ENCODE assay signal across 8 cellular contexts in the genomic region with DNA sequence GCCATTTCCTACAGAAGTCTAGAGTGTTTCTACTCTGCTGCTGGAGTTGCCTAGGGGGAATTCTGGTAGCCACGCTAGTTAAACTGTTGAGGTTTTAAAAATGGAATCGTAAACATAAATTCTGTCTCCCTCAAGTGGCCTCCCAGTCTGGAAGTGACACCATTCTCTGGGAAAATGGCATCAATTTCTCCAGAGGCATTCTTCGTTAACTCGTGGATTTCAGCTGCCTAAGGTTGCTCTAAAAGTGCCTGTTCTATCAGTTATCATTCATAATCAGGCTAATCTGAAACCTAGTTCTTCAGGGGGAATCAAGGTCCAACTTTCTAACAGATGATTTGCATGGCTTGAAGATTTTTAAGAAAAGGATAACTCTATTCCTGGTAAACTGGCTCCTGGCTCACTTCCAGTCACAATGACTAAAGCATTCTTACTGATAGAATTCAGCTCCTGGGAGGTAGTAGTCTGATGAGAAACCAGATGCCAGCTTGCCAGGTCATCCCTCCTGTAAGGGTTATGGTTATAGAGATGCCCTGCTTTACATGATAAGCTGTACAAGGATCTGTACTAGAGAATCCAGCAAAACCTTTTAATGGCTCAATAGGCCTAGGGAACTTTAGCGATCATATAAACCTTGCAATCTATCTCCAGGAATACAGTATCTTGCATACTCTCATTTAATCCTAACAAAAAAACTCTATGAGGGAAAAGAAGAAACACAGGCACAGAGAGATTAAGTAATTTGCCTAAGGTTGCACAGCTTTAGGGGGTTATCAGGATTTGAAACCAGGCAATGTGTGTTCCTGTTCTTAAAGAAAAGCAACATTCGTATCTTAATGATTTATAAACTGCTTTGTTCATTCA. TPM values are rescaled to one million over a fixed set of nuclear protein-coding genes. Genes with fewer than 3 reads are reported as not detected.
DNase-seq lines count a peak whose midpoint lies in the region; ATAC-seq lines count a peak whose summit lies in the region.

No MANE protein-coding gene starts in this region.

- H3K36me3 ChIP-seq in HUES64 (ENCODE audit: insufficient read depth, low read length) (peaks cover 24% of the 10 kb centered on the region), iPS DF 6.9 (ENCODE audit: control insufficient read depth, insufficient read depth, low read length) (no peaks in the 10 kb centered on the region; the same call in 1 of the 2 replicates), skeletal muscle tissue (ENCODE audit: control insufficient read depth in 3 of 3, insufficient read depth in 3 of 3, low read length in 3 of 3) (peaks cover 2 to 14% (median 9%) of the 10 kb centered on the region in 3 donors)

- H3K27me3 ChIP-seq in HUES64 (ENCODE audit: insufficient read depth, low read length) (no peaks in the 10 kb centered on the region), iPS DF 6.9 (ENCODE audit: control insufficient read depth, insufficient read depth, low read length) (no peaks in the 10 kb centered on the region), skeletal muscle tissue (ENCODE audit: control insufficient read depth in 3 of 3, insufficient read depth in 3 of 3, low read length in 3 of 3) (no peaks in the 10 kb centered on the region)

- no peaks in the 10 kb centered on the region for H3K27me3 Mint-ChIP-seq in activated naive CD8-positive, alpha-beta T cell treated with anti-CD3 and anti-CD28 coated beads for 36 hours

- H3K9ac ChIP-seq in HUES64 (ENCODE audit: low read depth, low read length) (peak overlapping the region; percentile 92), skeletal muscle tissue (ENCODE audit: low read depth in 1 of 3, low read length in 3 of 3) (peak overlapping the region; percentile 90 to 94 (median 92))

- peak overlapping the region; percentile 85 for H3K27ac Mint-ChIP-seq in activated naive CD8-positive, alpha-beta T cell treated with anti-CD3 and anti-CD28 coated beads for 36 hours

- 87% methylated on average over 5 of the region's 6 CpGs for WGBS in HUES64
- WGBS in iPS DF 6.9 (ENCODE audit: insufficient coverage, insufficient read length): no CpG with 5 or more reads among the region's 6 CpGs

- ATAC-seq in HG03045 (IDR thresholded peaks at IDR 0.05; ENCODE audit: unreplicated experiment): no peak
- no peak for ATAC-seq in GM21423 (IDR thresholded peaks at IDR 0.05; ENCODE audit: unreplicated experiment)
- no peak for ATAC-seq in GM21737 (IDR thresholded peaks at IDR 0.05; ENCODE audit: unreplicated experiment)

- H3K9me3 ChIP-seq in HUES64 (ENCODE audit: insufficient read depth, low read depth, low read length) (no peaks in the 10 kb centered on the region), iPS DF 6.9 (ENCODE audit: control insufficient read depth, insufficient read depth, low read length) (no peaks in the 10 kb centered on the region), skeletal muscle tissue (ENCODE audit: control insufficient read depth in 3 of 3, low read length in 3 of 3) (no peaks in the 10 kb centered on the region)

- DNase-seq in DMS 273 (lab: John Stamatoyannopoulos, UW; ENCODE audit: unreplicated experiment): peak; percentile 78
- DNase-seq in activated naive CD8-positive, alpha-beta T cell treated with anti-CD3 and anti-CD28 coated beads for 36 hours: no peak
- DNase-seq in iPS DF 6.9 (ENCODE audit: low read depth, low spot score): no peak

- H3K27ac ChIP-seq in HUES64 (ENCODE audit: low read depth, low read length) (no peak overlapping the region), iPS DF 6.9 (ENCODE audit: low read length) (no peak overlapping the region), skeletal muscle tissue (ENCODE audit: low read depth, low read length) (peak overlapping the region; percentile 89)

- peak overlapping the region; percentile 94 for H3K4me3 Mint-ChIP-seq in activated naive CD8-positive, alpha-beta T cell treated with anti-CD3 and anti-CD28 coated beads for 36 hours

- H3K9me3 Mint-ChIP-seq in activated naive CD8-positive, alpha-beta T cell treated with anti-CD3 and anti-CD28 coated beads for 36 hours: no peaks in the 10 kb centered on the region

- peaks cover 45% of the 10 kb centered on the region for H3K4me1 Mint-ChIP-seq in activated naive CD8-positive, alpha-beta T cell treated with anti-CD3 and anti-CD28 coated beads for 36 hours

- H3K4me1 ChIP-seq in HUES64 (ENCODE audit: insufficient read depth, low read length): peaks cover 13% of the 10 kb centered on the region; the same call in 1 of the 2 replicates
- H3K4me1 ChIP-seq in iPS DF 6.9 (ENCODE audit: control insufficient read depth, insufficient read depth, low read length): no peaks in the 10 kb centered on the region
- peaks cover 17 to 37% (median 28%) of the 10 kb centered on the region in 3 donors for H3K4me1 ChIP-seq in skeletal muscle tissue (ENCODE audit: control insufficient read depth in 3 of 3, insufficient read depth in 3 of 3, low read length in 3 of 3)

- peak overlapping the region; percentile 95 for H3K4me3 ChIP-seq in HUES64 (ENCODE audit: low read length)
- H3K4me3 ChIP-seq in iPS DF 6.9 (ENCODE audit: low read length): peak overlapping the region; percentile 69; the same call in 1 of the 2 replicates
- H3K4me3 ChIP-seq in skeletal muscle tissue (ENCODE audit: low read length in 3 of 3): peak overlapping the region; percentile 85 to 97 (median 95)

- H3K36me3 Mint-ChIP-seq in activated naive CD8-positive, alpha-beta T cell treated with anti-CD3 and anti-CD28 coated beads for 36 hours: peaks cover 15% of the 10 kb centered on the region

RNA-seq across cellular contexts. Expression of a gene that starts 1.5 kb away (rescaled TPM):
- 8.6 TPM for polyA plus RNA-seq in HUES64 (2013, experiment 1 of 2)
- polyA plus RNA-seq in HUES64 (2013, experiment 2 of 2): 10.6 TPM
- total RNA-seq in activated naive CD8-positive, alpha-beta T cell treated with anti-CD3 and anti-CD28 coated beads for 36 hours: 1 to 10 TPM; 9.3 to 9.7 TPM
- total RNA-seq in skeletal muscle tissue: 25.6 TPM

RNA-seq across cellular contexts. Expression of a gene that starts 1.6 kb away (rescaled TPM):
- polyA plus RNA-seq in HUES64 (2013, experiment 1 of 2): 36.5 TPM
- 42.2 TPM for polyA plus RNA-seq in HUES64 (2013, experiment 2 of 2)
- 10 to 100 TPM; 19.8 to 23.6 TPM for total RNA-seq in activated naive CD8-positive, alpha-beta T cell treated with anti-CD3 and anti-CD28 coated beads for 36 hours
- total RNA-seq in skeletal muscle tissue: 48.5 TPM

RNA-seq across cellular contexts. Expression of a gene that starts 17.5 kb away (rescaled TPM):
- 0.65 TPM for polyA plus RNA-seq in HUES64 (2013, experiment 1 of 2)
- 0.70 TPM for polyA plus RNA-seq in HUES64 (2013, experiment 2 of 2)
- under 1 TPM; 0.60 to 0.97 TPM for total RNA-seq in activated naive CD8-positive, alpha-beta T cell treated with anti-CD3 and anti-CD28 coated beads for 36 hours
- total RNA-seq in skeletal muscle tissue: 2.6 TPM
